8 cellular contexts compared by ENCODE assay signal in genomic region chr7:158194365-158194900, GRCh38.
"Had no signal": no experiment of that assay in that cellular context is flagged by ENCODE, and none has a peak within 500 bp of the region (broad histone marks: within the 10 kb centered on the region; RNA-seq: fewer than 3 reads in every experiment).

No MANE protein-coding gene starts in this region.

- H3K9me3 ChIP-seq: HAP-1 had no signal

- H3K4me3 Mint-ChIP-seq: HFFc6, IgD-negative memory B cell had no signal

- H3K27ac ChIP-seq: HL-60 had no signal

- H3K4me1 ChIP-seq: HAP-1 had no signal

- ATAC-seq: HCT116, HepG2 had no signal

- H3K36me3 ChIP-seq: HAP-1 had no signal

- H3K36me3 Mint-ChIP-seq: IgD-negative memory B cell had no signal

- H3K27me3 Mint-ChIP-seq: IgD-negative memory B cell had no signal

- H3K4me3 ChIP-seq: HAP-1 had no signal

- DNase-seq: GOT3, H7, HFFc6 had no signal

- H3K27ac Mint-ChIP-seq: HFFc6, IgD-negative memory B cell had no signal
